Comparison of ENCODE assay signal across 13 cellular contexts in genomic region chr11:123742778-123743177, GRCh38. TPM values are rescaled to one million over a fixed set of nuclear protein-coding genes. Genes with fewer than 3 reads are reported as not detected.
DNase-seq lines count a peak whose midpoint lies in the region; ATAC-seq and TF ChIP-seq lines count a peak whose summit lies in the region.
"Had no signal": no experiment of that assay in that cellular context is flagged by ENCODE, and none has a peak within 500 bp of the region (broad histone marks: within the 10 kb centered on the region; RNA-seq: fewer than 3 reads in every experiment).

No MANE protein-coding gene starts in this region.

- peaks cover 3% of the 10 kb centered on the region for H3K27me3 Mint-ChIP-seq in activated CD4-positive, alpha-beta T cell treated with anti-CD3 and anti-CD28 coated beads for 36 hours
- H3K27me3 Mint-ChIP-seq in T-cell = peaks cover 3 to 7% of the 10 kb centered on the region in 2 donors
- H3K27me3 Mint-ChIP-seq in progenitor cell of endocrine pancreas = no peaks in the 10 kb centered on the region
- peaks cover 0 to 20% (median 11%) of the 10 kb centered on the region in 3 donors for H3K27me3 Mint-ChIP-seq in CD14-positive monocyte (ENCODE audit: low read depth in 3 of 3)

- H3K36me3 ChIP-seq in iPS DF 6.9 (ENCODE audit: control insufficient read depth, insufficient read depth, low read length) (peaks cover 5% of the 10 kb centered on the region), transverse colon (no peaks in the 10 kb centered on the region)

- TF ChIP-seq POLR2A in lower leg skin (IDR thresholded peaks at IDR 0.05) (no peak), transverse colon (IDR thresholded peaks at IDR 0.05) (no peak)

- no peaks in the 10 kb centered on the region for H3K9me3 ChIP-seq in iPS DF 6.9 (ENCODE audit: control insufficient read depth, insufficient read depth, low read length)
- H3K9me3 ChIP-seq in transverse colon = no peaks in the 10 kb centered on the region
- H3K9me3 ChIP-seq: A549 had no signal

- peaks cover 29% of the 10 kb centered on the region for H3K4me1 Mint-ChIP-seq in activated CD4-positive, alpha-beta T cell treated with anti-CD3 and anti-CD28 coated beads for 36 hours
- peaks cover 33 to 42% (median 40%) of the 10 kb centered on the region in 3 donors for H3K4me1 Mint-ChIP-seq in T-cell
- peaks cover 29% of the 10 kb centered on the region for H3K4me1 Mint-ChIP-seq in progenitor cell of endocrine pancreas (ENCODE audit: low read depth)
- H3K4me1 Mint-ChIP-seq in CD14-positive monocyte = peaks cover 21% of the 10 kb centered on the region

- DNase-seq in activated CD4-positive, alpha-beta T cell treated with anti-CD3 and anti-CD28 coated beads for 36 hours = no peak
- no peak for DNase-seq in activated CD4-positive, alpha-beta T cell treated with anti-CD3 and anti-CD28 coated beads, Interleukin-2, amount 50 U/mL, for 1 hour
- no peak for DNase-seq in T-cell
- DNase-seq in iPS DF 6.9 (ENCODE audit: low read depth, low spot score) = no peak
- no peak for DNase-seq in progenitor cell of endocrine pancreas (ENCODE audit: low spot score, unreplicated experiment)
- DNase-seq in lower leg skin (ENCODE audit: low spot score in 2 of 2) = no peak
- no peak for DNase-seq in transverse colon
- no peak for DNase-seq in CD14-positive monocyte (ENCODE audit: low spot score)
- DNase-seq: small intestine had no signal

- intact Hi-C loops in activated CD4-positive, alpha-beta T cell treated with anti-CD3 and anti-CD28 coated beads for 36 hours (cut with DNase I, micrococcal nuclease) = loop anchor here (5.0 kb wide), 3 partner anchors 375 to 930 kb away; partner anchors contain the start of genes SIAE (in 1 of the 2), SPA17 (in 1 of the 2) and VWA5A (in 1 of the 2)
- intact Hi-C loops in lower leg skin (cut with DNase I; ENCODE audit: low total_unique reads) (no loop called here), transverse colon (cut with DNase I; ENCODE audit: low total_unique reads) (no loop called here), CD14-positive monocyte (cut with micrococcal nuclease) (no loop called here)

- in situ Hi-C loops in transverse colon (cut with MboI; ENCODE audit: low pct_ligation_motif_present in 1 of 4, low pct_unique_long_range_greater_than_20kb in 1 of 4, low sequenced_read_pairs in 3 of 4) = no loop called here

- H3K27ac ChIP-seq in iPS DF 6.9 (ENCODE audit: low read length) = peak overlapping the region; percentile 66
- H3K27ac ChIP-seq in transverse colon = no peak overlapping the region

- H3K36me3 Mint-ChIP-seq in activated CD4-positive, alpha-beta T cell treated with anti-CD3 and anti-CD28 coated beads for 36 hours (ENCODE audit: low read depth) = peaks cover 13% of the 10 kb centered on the region
- H3K36me3 Mint-ChIP-seq in T-cell = peaks cover 7% of the 10 kb centered on the region
- peaks cover 8% of the 10 kb centered on the region for H3K36me3 Mint-ChIP-seq in progenitor cell of endocrine pancreas (ENCODE audit: insufficient read depth)
- peaks cover 10 to 13% of the 10 kb centered on the region in 2 donors for H3K36me3 Mint-ChIP-seq in CD14-positive monocyte

- POLR2A ChIA-PET in activated CD4-positive, alpha-beta T cell treated with anti-CD3 and anti-CD28 coated beads for 36 hours (lab: Charles Lee) = interaction anchor here (0.6 kb wide), 1 partner anchor 310 kb away, joined by 5 read pairs; no protein-coding TSS in a partner anchor
- POLR2A ChIA-PET in T-cell (lab: Charles Lee) = interaction anchor here in 1 of 2 donors (0.7 kb wide), 1 partner anchor 14 kb away, joined by 3 read pairs; no protein-coding TSS in a partner anchor

- CTCF ChIA-PET in activated CD4-positive, alpha-beta T cell treated with anti-CD3 and anti-CD28 coated beads for 36 hours (lab: Charles Lee) = interaction anchor here (0.9 to 1.0 kb wide), 2 partner anchors 32 to 163 kb away, joined by 3 read pairs; no protein-coding TSS in a partner anchor
- CTCF ChIA-PET in T-cell (lab: Charles Lee) = interaction anchor here in 1 of 2 donors (0.6 kb wide), 1 partner anchor 675 kb away, joined by 7 read pairs; no protein-coding TSS in a partner anchor

- H3K4me3 Mint-ChIP-seq in activated CD4-positive, alpha-beta T cell treated with anti-CD3 and anti-CD28 coated beads for 36 hours = no peak overlapping the region
- H3K4me3 Mint-ChIP-seq in T-cell (no peak overlapping the region), progenitor cell of endocrine pancreas (ENCODE audit: low read depth) (peak overlapping the region; percentile 82), CD14-positive monocyte (no peak overlapping the region)

- ATAC-seq in activated CD4-positive, alpha-beta T cell treated with anti-CD3 and anti-CD28 coated beads for 36 hours = no peak
- ATAC-seq in T-cell (replicated peaks in 1 of 4) = no peak
- ATAC-seq: A549 had no signal

- no peak for TF ChIP-seq EP300 in transverse colon (IDR thresholded peaks at IDR 0.05; ENCODE audit: low read depth)

- WGBS in iPS DF 6.9 (ENCODE audit: insufficient coverage, insufficient read length) = no CpG with 5 or more reads among the region's 4 CpGs
- WGBS in lower leg skin, 2 donors = 80 to 81% methylated on average over 4 of the region's 4 CpGs
- WGBS in transverse colon (ENCODE audit: low coverage in 1 of 2), 2 donors = 85 to 89% methylated on average over 4 of the region's 4 CpGs

- H3K27ac Mint-ChIP-seq in activated CD4-positive, alpha-beta T cell treated with anti-CD3 and anti-CD28 coated beads for 36 hours = peak overlapping the region; percentile 97
- H3K27ac Mint-ChIP-seq in T-cell (peak overlapping the region; percentile 94 to 96), progenitor cell of endocrine pancreas (peak overlapping the region; percentile 81), CD14-positive monocyte (no peak overlapping the region)

- H3K9me3 Mint-ChIP-seq in activated CD4-positive, alpha-beta T cell treated with anti-CD3 and anti-CD28 coated beads for 36 hours (ENCODE audit: low read depth) = no peaks in the 10 kb centered on the region
- H3K9me3 Mint-ChIP-seq in T-cell = no peaks in the 10 kb centered on the region
- H3K9me3 Mint-ChIP-seq in progenitor cell of endocrine pancreas (ENCODE audit: low read depth) = peaks cover 1% of the 10 kb centered on the region
- H3K9me3 Mint-ChIP-seq in CD14-positive monocyte = peaks cover 0 to 2% (median 0%) of the 10 kb centered on the region in 7 donors

- H3K27me3 ChIP-seq in iPS DF 6.9 (ENCODE audit: control insufficient read depth, insufficient read depth, low read length) = no peaks in the 10 kb centered on the region
- H3K27me3 ChIP-seq in transverse colon = no peaks in the 10 kb centered on the region

- H3K4me3 ChIP-seq in iPS DF 6.9 (ENCODE audit: low read length) = no peak overlapping the region
- no peak overlapping the region for H3K4me3 ChIP-seq in lower leg skin (ENCODE audit: low read depth, poor library complexity, severe bottlenecking)
- H3K4me3 ChIP-seq in transverse colon = no peak overlapping the region

- TF ChIP-seq CTCF in progenitor cell of endocrine pancreas (IDR thresholded peaks at IDR 0.05; ENCODE audit: unreplicated experiment) (no peak), lower leg skin (IDR thresholded peaks at IDR 0.05) (no peak), transverse colon (IDR thresholded peaks at IDR 0.05) (no peak), CD14-positive monocyte (IDR thresholded peaks at IDR 0.05) (no peak)

- H3K4me1 ChIP-seq in iPS DF 6.9 (ENCODE audit: control insufficient read depth, insufficient read depth, low read length) (peaks cover 4% of the 10 kb centered on the region; the same call in 1 of the 2 replicates), transverse colon (peaks cover 11 to 26% (median 17%) of the 10 kb centered on the region in 4 donors)

RNA-seq across cellular contexts. Expression of gene ZNF202, which starts 1.3 kb away (rescaled TPM):
- total RNA-seq in activated CD4-positive, alpha-beta T cell treated with anti-CD3 and anti-CD28 coated beads for 36 hours = 10 to 100 TPM in 1 of 2 experiments, 1 to 10 TPM in 1; 9.5 to 12.1 TPM
- total RNA-seq in T-cell (10 to 100 TPM in 4 of 5 donors, 1 to 10 TPM in 1; 9.5 to 22.6 (median 21.7) TPM), progenitor cell of endocrine pancreas (29.6 and 30.1 TPM in 2 replicates), lower leg skin (1 to 10 TPM; 6.9 to 8.5 (median 7.9) TPM), transverse colon (1 to 10 TPM; 4.4 to 7.8 (median 6.2) TPM)
- polyA plus RNA-seq in CD14-positive monocyte = 1 to 10 TPM; 1.5 to 1.9 TPM

RNA-seq across cellular contexts. Expression of gene OR6X1, which starts 11.5 kb away (rescaled TPM):
- not detected for total RNA-seq in activated CD4-positive, alpha-beta T cell treated with anti-CD3 and anti-CD28 coated beads for 36 hours
- not detected for total RNA-seq in T-cell
- not detected in 2 replicates for total RNA-seq in progenitor cell of endocrine pancreas
- total RNA-seq in lower leg skin = not detected
- under 1 TPM in 1 of 4 donors, not detected in 3; 0.68 TPM for total RNA-seq in transverse colon
- not detected for polyA plus RNA-seq in CD14-positive monocyte
- total RNA-seq: endothelial cell of umbilical vein, mucosa of gallbladder, ureter had no signal
- polyA plus RNA-seq: A549, endothelial cell of umbilical vein, small intestine had no signal

Comparison
In these comparisons a context has a peak if more than half of its experiments do, and no peak if none do; other contexts are left out.
1. H3K27ac Mint-ChIP-seq: peak in activated CD4-positive, alpha-beta T cell treated with anti-CD3 and anti-CD28 coated beads for 36 hours (single experiment), T-cell (2 of 2) and progenitor cell of endocrine pancreas (single experiment); none in CD14-positive monocyte (0 of 7).
2. intact Hi-C loops: an anchor here in activated CD4-positive, alpha-beta T cell treated with anti-CD3 and anti-CD28 coated beads for 36 hours (5.0 kb wide); none called in lower leg skin, transverse colon and CD14-positive monocyte.